8 cellular contexts compared by ENCODE assay signal in genomic region chr11:131688056-131688693, GRCh38.
DNase-seq lines count a peak whose midpoint lies in the region; ATAC-seq and TF ChIP-seq lines count a peak whose summit lies in the region.

No MANE protein-coding gene starts in this region.

- DNase-seq in AG04449 (ENCODE audit: low read depth, low spot score) = no peak
- DNase-seq in GM12864 (ENCODE audit: low read depth) = no peak
- peak; percentile 70 for DNase-seq in NCI-H2227 (lab: John Stamatoyannopoulos, UW; ENCODE audit: unreplicated experiment)
- DNase-seq in body of pancreas = peak; percentile 26 to 54 (median 35)
- peak; percentile 24 for DNase-seq in kidney glomerular epithelial cell (lab: John Stamatoyannopoulos, UW)
- peak; percentile 29 for DNase-seq in stimulated activated naive B cell treated with anti-CD40 and anti-IgM and Interleukin-4, amounts not matched to agents 10 μg/mL and 1 μg/mL and 100 μg/mL, for 72 hours
- no peak for DNase-seq in middle frontal gyrus (ENCODE audit: extremely low spot score, low spot score)

- H3K36me3 Mint-ChIP-seq in stimulated activated naive B cell treated with anti-CD40 and anti-IgM and Interleukin-4, amounts not matched to agents 10 μg/mL and 1 μg/mL and 100 μg/mL, for 72 hours = peaks cover 0 to 3% of the 10 kb centered on the region in 2 donors

- H3K4me1 Mint-ChIP-seq in stimulated activated naive B cell treated with anti-CD40 and anti-IgM and Interleukin-4, amounts not matched to agents 10 μg/mL and 1 μg/mL and 100 μg/mL, for 72 hours = no peaks in the 10 kb centered on the region

- peak; percentile 88 for ATAC-seq in HG02610 (IDR thresholded peaks at IDR 0.05; ENCODE audit: unreplicated experiment)
- ATAC-seq in body of pancreas = peak; percentile 52
- peak; percentile 57 to 64 for ATAC-seq in stimulated activated naive B cell treated with anti-CD40 and anti-IgM and Interleukin-4, amounts not matched to agents 10 μg/mL and 1 μg/mL and 100 μg/mL, for 72 hours (replicated peaks)

- TF ChIP-seq CTCF in AG04449 (IDR thresholded peaks at IDR 0.05; ENCODE audit: insufficient read depth, low read length, missing control alignments) (peak; percentile 96), GM12864 (IDR thresholded peaks at IDR 0.05; ENCODE audit: low read depth, low read length, missing control alignments) (peak; percentile 83), body of pancreas (IDR thresholded peaks at IDR 0.05) (peak; percentile 55 to 80 (median 67))

- H3K9me3 ChIP-seq in body of pancreas = no peaks in the 10 kb centered on the region

- peaks cover 15 to 35% of the 10 kb centered on the region in 2 donors for H3K27me3 Mint-ChIP-seq in stimulated activated naive B cell treated with anti-CD40 and anti-IgM and Interleukin-4, amounts not matched to agents 10 μg/mL and 1 μg/mL and 100 μg/mL, for 72 hours

- no peak overlapping the region for H3K4me3 Mint-ChIP-seq in stimulated activated naive B cell treated with anti-CD40 and anti-IgM and Interleukin-4, amounts not matched to agents 10 μg/mL and 1 μg/mL and 100 μg/mL, for 72 hours

- WGBS in body of pancreas, 2 donors = 10 to 12% methylated on average over 25 to 34 of the region's 34 CpGs

- no peak for TF ChIP-seq POLR2A in body of pancreas (IDR thresholded peaks at IDR 0.05)

- intact Hi-C loops in body of pancreas (cut with DNase I) = no loop called here

- no peaks in the 10 kb centered on the region for H3K36me3 ChIP-seq in body of pancreas (replicated peaks in 1 of 2; ENCODE audit: insufficient read depth in 1 of 2, low read depth in 2 of 2)

- POLR2A ChIA-PET in AG04449 (lab: Yijun Ruan, JAX) = no interaction called here

- H3K9me3 Mint-ChIP-seq in stimulated activated naive B cell treated with anti-CD40 and anti-IgM and Interleukin-4, amounts not matched to agents 10 μg/mL and 1 μg/mL and 100 μg/mL, for 72 hours = peaks cover 3 to 8% of the 10 kb centered on the region in 2 donors

- no peak overlapping the region for H3K27ac ChIP-seq in body of pancreas

- CTCF ChIA-PET in AG04449 (lab: Yijun Ruan, JAX) = interaction anchor here (0.6 to 9.5 kb wide), 60 partner anchors 9 to 1392 kb away, joined by 3 to 137 read pairs (median 3); no protein-coding TSS in a partner anchor

- no peak overlapping the region for H3K27ac Mint-ChIP-seq in stimulated activated naive B cell treated with anti-CD40 and anti-IgM and Interleukin-4, amounts not matched to agents 10 μg/mL and 1 μg/mL and 100 μg/mL, for 72 hours

- peaks cover 0 to 5% of the 10 kb centered on the region in 2 donors for H3K27me3 ChIP-seq in body of pancreas

- H3K4me3 ChIP-seq in AG04449 (ENCODE audit: low read depth, low read length) = peak overlapping the region; percentile 43
- H3K4me3 ChIP-seq in GM12864 (ENCODE audit: low read depth, low read length) = no peak overlapping the region
- no peak overlapping the region for H3K4me3 ChIP-seq in body of pancreas

- peaks cover 8% of the 10 kb centered on the region for H3K4me1 ChIP-seq in body of pancreas

Comparison
In these comparisons a context has a peak if more than half of its experiments do, and no peak if none do; other contexts are left out.
1. DNase-seq: peak in NCI-H2227 (single experiment), body of pancreas (4 of 4), kidney glomerular epithelial cell (single experiment) and stimulated activated naive B cell treated with anti-CD40 and anti-IgM and Interleukin-4, amounts not matched to agents 10 μg/mL and 1 μg/mL and 100 μg/mL, for 72 hours (single experiment); none in AG04449 (single experiment), GM12864 (single experiment) and middle frontal gyrus (single experiment).
2. Peak in every context shown above with its lines, with median percentiles within 50 percentile points of each other: CTCF ChIP-seq and ATAC-seq.